Comparison of ENCODE assay signal across 13 cellular contexts in the genomic region with DNA sequence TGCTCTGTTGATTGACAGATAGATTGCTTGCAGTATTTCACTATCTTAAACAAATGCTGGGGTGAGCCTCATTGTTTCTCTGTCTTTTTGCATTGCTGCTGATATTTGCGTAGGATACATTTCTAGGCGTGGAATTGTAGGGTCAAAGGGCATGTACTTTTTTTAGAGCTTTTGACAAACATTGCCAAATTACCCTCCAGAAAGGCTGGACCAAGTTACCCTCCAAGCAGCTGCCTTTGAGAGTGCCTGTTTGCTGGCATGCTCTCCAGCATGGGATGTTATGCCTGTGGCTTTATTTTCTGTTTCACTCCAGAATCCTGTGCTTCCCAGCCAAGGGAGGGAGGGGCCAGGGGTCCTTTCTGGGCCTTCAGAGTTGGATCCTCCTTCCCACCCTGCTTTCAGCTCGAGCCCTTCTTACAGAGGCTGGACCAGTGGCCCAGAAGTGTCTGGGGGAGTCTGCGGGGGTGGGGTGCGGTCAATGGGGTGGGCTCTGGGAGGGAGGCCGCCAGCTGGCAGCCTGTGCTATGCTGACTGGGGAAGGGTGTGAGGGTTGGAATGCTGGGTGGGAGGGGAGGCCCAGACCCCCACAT.
"Had no signal": no experiment of that assay in that cellular context is flagged by ENCODE, and none has a peak within 500 bp of the region (broad histone marks: within the 10 kb centered on the region; RNA-seq: fewer than 3 reads in every experiment).

No MANE protein-coding gene starts in this region.

- H3K9me3 ChIP-seq: ascending aorta, breast epithelium, gastroesophageal sphincter, left ventricle myocardium inferior, thoracic aorta had no signal

- H3K27ac ChIP-seq: ascending aorta, breast epithelium, epithelial cell of prostate, gastroesophageal sphincter, thoracic aorta had no signal

- DNase-seq: activated CD4-positive, alpha-beta T cell treated with anti-CD3 and anti-CD28 coated beads, Interleukin-2, amount 50 U/mL, for 4 hours; activated CD4-positive, CD25-positive, alpha-beta regulatory T cell treated with anti-CD3 and anti-CD28 coated beads, Interleukin-2, amount 50 U/mL, for 72 hours; activated naive CD4-positive, alpha-beta T cell treated with Interleukin-2 at 50 U/mL for 16 hours; activated T-cell treated with anti-CD3 and anti-CD28 coated beads for 4 hours; left ventricle myocardium inferior; mesendoderm had no signal

- H3K4me3 ChIP-seq: ascending aorta, breast epithelium, gastroesophageal sphincter, left ventricle myocardium inferior, thoracic aorta had no signal

- H3K36me3 ChIP-seq: ascending aorta, breast epithelium, gastroesophageal sphincter, left ventricle myocardium inferior, thoracic aorta had no signal

- H3K4me1 ChIP-seq: breast epithelium had no signal

- ATAC-seq: activated T-helper 17 cell treated with anti-CD3 and anti-CD28 coated beads, Interleukin-2, amount 50 U/mL, for 72 hours; gastroesophageal sphincter; stimulated activated effector memory CD8-positive, alpha-beta T cell treated with anti-CD3 and anti-CD28 coated beads, Interleukin-12 subunit alpha, Interleukin-12 subunit beta, amount 100 ng/mL, for 72 hours had no signal

- H3K27me3 ChIP-seq: ascending aorta, breast epithelium, gastroesophageal sphincter had no signal
